Comparison of ENCODE assay signal across 1 cellular context in the genomic region with DNA sequence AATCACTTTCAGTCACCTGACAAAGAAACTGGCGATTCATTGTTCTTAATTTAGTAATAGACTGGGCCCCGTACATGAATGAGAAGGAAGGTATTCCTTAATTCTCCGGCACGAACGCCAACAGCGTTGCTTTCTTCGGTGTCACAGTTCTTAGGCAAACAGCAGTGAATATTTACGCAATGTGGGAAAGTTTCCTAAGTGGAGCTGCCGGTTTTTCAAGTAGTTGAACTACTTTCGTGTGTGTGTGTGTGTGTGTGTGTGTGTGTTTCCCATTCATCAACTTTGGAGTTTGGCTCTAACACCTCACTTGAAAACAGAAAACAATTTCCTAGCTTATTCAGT.
TF ChIP-seq lines count a peak whose summit lies in the region.

No MANE protein-coding gene starts in this region.

TF ChIP-seq in HepG2, 621 proteins besides CTCF, POLR2A, EP300 and RAD21 (continued from another document):
- no peak for TF ChIP-seq ZNF883 (CRISPR knock-in tag; IDR thresholded peaks at IDR 0.05; ENCODE audit: not compliant biosample characterization)
- TF ChIP-seq, protein P1, sequence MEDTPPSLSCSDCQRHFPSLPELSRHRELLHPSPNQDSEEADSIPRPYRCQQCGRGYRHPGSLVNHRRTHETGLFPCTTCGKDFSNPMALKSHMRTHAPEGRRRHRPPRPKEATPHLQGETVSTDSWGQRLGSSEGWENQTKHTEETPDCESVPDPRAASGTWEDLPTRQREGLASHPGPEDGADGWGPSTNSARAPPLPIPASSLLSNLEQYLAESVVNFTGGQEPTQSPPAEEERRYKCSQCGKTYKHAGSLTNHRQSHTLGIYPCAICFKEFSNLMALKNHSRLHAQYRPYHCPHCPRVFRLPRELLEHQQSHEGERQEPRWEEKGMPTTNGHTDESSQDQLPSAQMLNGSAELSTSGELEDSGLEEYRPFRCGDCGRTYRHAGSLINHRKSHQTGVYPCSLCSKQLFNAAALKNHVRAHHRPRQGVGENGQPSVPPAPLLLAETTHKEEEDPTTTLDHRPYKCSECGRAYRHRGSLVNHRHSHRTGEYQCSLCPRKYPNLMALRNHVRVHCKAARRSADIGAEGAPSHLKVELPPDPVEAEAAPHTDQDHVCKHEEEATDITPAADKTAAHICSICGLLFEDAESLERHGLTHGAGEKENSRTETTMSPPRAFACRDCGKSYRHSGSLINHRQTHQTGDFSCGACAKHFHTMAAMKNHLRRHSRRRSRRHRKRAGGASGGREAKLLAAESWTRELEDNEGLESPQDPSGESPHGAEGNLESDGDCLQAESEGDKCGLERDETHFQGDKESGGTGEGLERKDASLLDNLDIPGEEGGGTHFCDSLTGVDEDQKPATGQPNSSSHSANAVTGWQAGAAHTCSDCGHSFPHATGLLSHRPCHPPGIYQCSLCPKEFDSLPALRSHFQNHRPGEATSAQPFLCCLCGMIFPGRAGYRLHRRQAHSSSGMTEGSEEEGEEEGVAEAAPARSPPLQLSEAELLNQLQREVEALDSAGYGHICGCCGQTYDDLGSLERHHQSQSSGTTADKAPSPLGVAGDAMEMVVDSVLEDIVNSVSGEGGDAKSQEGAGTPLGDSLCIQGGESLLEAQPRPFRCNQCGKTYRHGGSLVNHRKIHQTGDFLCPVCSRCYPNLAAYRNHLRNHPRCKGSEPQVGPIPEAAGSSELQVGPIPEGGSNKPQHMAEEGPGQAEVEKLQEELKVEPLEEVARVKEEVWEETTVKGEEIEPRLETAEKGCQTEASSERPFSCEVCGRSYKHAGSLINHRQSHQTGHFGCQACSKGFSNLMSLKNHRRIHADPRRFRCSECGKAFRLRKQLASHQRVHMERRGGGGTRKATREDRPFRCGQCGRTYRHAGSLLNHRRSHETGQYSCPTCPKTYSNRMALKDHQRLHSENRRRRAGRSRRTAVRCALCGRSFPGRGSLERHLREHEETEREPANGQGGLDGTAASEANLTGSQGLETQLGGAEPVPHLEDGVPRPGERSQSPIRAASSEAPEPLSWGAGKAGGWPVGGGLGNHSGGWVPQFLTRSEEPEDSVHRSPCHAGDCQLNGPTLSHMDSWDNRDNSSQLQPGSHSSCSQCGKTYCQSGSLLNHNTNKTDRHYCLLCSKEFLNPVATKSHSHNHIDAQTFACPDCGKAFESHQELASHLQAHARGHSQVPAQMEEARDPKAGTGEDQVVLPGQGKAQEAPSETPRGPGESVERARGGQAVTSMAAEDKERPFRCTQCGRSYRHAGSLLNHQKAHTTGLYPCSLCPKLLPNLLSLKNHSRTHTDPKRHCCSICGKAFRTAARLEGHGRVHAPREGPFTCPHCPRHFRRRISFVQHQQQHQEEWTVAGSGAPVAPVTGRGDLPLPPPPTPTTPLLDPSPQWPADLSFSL (CRISPR knock-in tag; IDR thresholded peaks at IDR 0.05), result peak; percentile 69
